Comparison of ENCODE assay signal across 24 cellular contexts in the genomic region with DNA sequence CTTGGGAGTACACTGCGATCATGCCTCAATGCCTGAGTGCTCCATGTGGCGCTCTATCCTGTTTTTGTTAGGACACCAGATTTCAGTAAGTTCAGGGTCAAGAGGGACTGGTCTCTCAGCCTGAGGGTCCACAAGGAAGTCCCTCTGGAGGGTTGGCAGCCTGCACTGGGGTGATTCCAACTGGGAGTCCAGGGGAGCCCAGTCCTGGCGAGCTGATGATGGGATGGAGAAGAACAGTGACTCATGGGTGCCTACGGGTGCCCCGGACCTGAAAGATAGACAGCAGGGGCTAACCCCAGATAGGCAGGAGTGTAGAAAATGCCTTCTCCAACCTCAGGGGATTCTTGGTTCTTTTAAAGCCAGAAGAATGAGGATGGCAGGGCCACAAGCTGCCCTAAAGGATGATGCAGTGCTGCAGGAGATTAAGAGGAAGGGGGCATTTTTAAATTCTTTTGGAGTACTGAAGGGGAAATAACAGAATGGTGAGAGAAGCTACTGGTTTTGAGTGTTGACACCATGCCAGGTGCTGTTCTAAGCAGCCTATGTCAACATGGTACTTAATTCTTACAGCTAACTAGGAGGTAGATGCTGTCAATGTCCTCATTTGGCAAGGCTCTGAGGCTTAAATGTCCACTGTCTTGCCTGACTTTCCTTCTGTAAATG.
"Had no signal": no experiment of that assay in that cellular context is flagged by ENCODE, and none has a peak within 500 bp of the region (broad histone marks: within the 10 kb centered on the region; RNA-seq: fewer than 3 reads in every experiment).

No MANE protein-coding gene starts in this region.

- H3K36me3 Mint-ChIP-seq: activated naive CD4-positive, alpha-beta T cell treated with anti-CD3 and anti-CD28 coated beads, Interleukin-2, amount 10 ng/mL, durations not matched to agents 7 days and 5 days; mesothelial cell of epicardium; naive B cell had no signal

- H3K9me3 Mint-ChIP-seq: activated CD4-positive, alpha-beta T cell treated with anti-CD3 and anti-CD28 coated beads, Interleukin-2, amount 10 ng/mL, durations not matched to agents 24 days and 14 days; activated CD8-positive, alpha-beta T cell treated with anti-CD3 and anti-CD28 coated beads for 36 hours; activated naive CD4-positive, alpha-beta T cell treated with anti-CD3 and anti-CD28 coated beads, Interleukin-2, amount 10 ng/mL, durations not matched to agents 7 days and 5 days; activated naive CD8-positive, alpha-beta T cell treated with anti-CD3 and anti-CD28 coated beads, Interleukin-2, amount 50 U/mL, for 24 hours; activated T-cell treated with anti-CD3 and anti-CD28 coated beads, Interleukin-2, amount 50 U/mL, for 24 hours; effector memory CD8-positive, alpha-beta T cell; mesothelial cell of epicardium; naive B cell; T-helper 1 cell treated with Interleukin-12 subunit alpha and Interleukin-12 subunit beta and Interleukin-4 antibody, amounts not matched to agents 30 μg/mL and 1 μg/mL, for 36 hours had no signal

- H3K36me3 ChIP-seq: breast epithelium, ovary, tibial artery had no signal

- H3K27me3 ChIP-seq: breast epithelium, hepatocyte, ovary, tibial artery had no signal

- H3K9me3 ChIP-seq: breast epithelium, ovary, psoas muscle, tibial artery had no signal

- H3K27ac Mint-ChIP-seq: activated CD4-positive, alpha-beta T cell treated with anti-CD3 and anti-CD28 coated beads, Interleukin-2, amount 10 ng/mL, durations not matched to agents 24 days and 14 days; activated CD8-positive, alpha-beta T cell treated with anti-CD3 and anti-CD28 coated beads for 36 hours; activated naive CD4-positive, alpha-beta T cell treated with anti-CD3 and anti-CD28 coated beads, Interleukin-2, amount 10 ng/mL, durations not matched to agents 7 days and 5 days; activated naive CD8-positive, alpha-beta T cell treated with anti-CD3 and anti-CD28 coated beads, Interleukin-2, amount 50 U/mL, for 24 hours; activated T-cell treated with anti-CD3 and anti-CD28 coated beads, Interleukin-2, amount 50 U/mL, for 24 hours; mesothelial cell of epicardium; T-helper 1 cell treated with Interleukin-12 subunit alpha and Interleukin-12 subunit beta and Interleukin-4 antibody, amounts not matched to agents 30 μg/mL and 1 μg/mL, for 36 hours had no signal

- ATAC-seq: activated CD8-positive, alpha-beta T cell treated with anti-CD3 and anti-CD28 coated beads for 36 hours; activated naive CD8-positive, alpha-beta T cell treated with anti-CD3 and anti-CD28 coated beads, Interleukin-2, amount 50 U/mL, for 24 hours; effector memory CD8-positive, alpha-beta T cell; left colon; psoas muscle; right cardiac atrium; stimulated activated naive CD8-positive, alpha-beta T cell treated with anti-CD3 and anti-CD28 coated beads, Interleukin-15, Interleukin-2, amounts not matched to agents 100 U/mL and 50 U/mL, for 24 hours had no signal

- H3K4me1 ChIP-seq: breast epithelium, psoas muscle, tibial artery had no signal

- H3K4me3 Mint-ChIP-seq: activated CD4-positive, alpha-beta T cell treated with anti-CD3 and anti-CD28 coated beads, Interleukin-2, amount 10 ng/mL, durations not matched to agents 24 days and 14 days; activated CD8-positive, alpha-beta T cell treated with anti-CD3 and anti-CD28 coated beads for 36 hours; activated naive CD4-positive, alpha-beta T cell treated with anti-CD3 and anti-CD28 coated beads, Interleukin-2, amount 10 ng/mL, durations not matched to agents 7 days and 5 days; activated naive CD8-positive, alpha-beta T cell treated with anti-CD3 and anti-CD28 coated beads, Interleukin-2, amount 50 U/mL, for 24 hours; activated T-cell treated with anti-CD3 and anti-CD28 coated beads, Interleukin-2, amount 50 U/mL, for 24 hours; effector memory CD8-positive, alpha-beta T cell; mesothelial cell of epicardium; T-helper 1 cell treated with Interleukin-12 subunit alpha and Interleukin-12 subunit beta and Interleukin-4 antibody, amounts not matched to agents 30 μg/mL and 1 μg/mL, for 36 hours had no signal

- DNase-seq: activated CD4-positive, alpha-beta T cell treated with anti-CD3 and anti-CD28 coated beads, Interleukin-2, amount 10 ng/mL, durations not matched to agents 24 days and 14 days; activated CD8-positive, alpha-beta T cell treated with anti-CD3 and anti-CD28 coated beads for 36 hours; activated effector memory CD4-positive, alpha-beta T cell treated with Interleukin-2 at 50 U/mL for 16 hours; activated naive CD4-positive, alpha-beta T cell treated with anti-CD3 and anti-CD28 coated beads, Interleukin-2, amount 10 ng/mL, durations not matched to agents 7 days and 5 days; activated naive CD8-positive, alpha-beta T cell treated with anti-CD3 and anti-CD28 coated beads, Interleukin-2, amount 50 U/mL, for 24 hours; activated T-cell treated with anti-CD3 and anti-CD28 coated beads, Interleukin-2, amount 50 U/mL, for 24 hours; aorta; dermis blood vessel endothelial cell; effector memory CD8-positive, alpha-beta T cell; foreskin fibroblast; left colon; naive B cell; ovary; psoas muscle; right cardiac atrium; stimulated activated naive CD8-positive, alpha-beta T cell treated with anti-CD3 and anti-CD28 coated beads, Interleukin-15, Interleukin-2, amounts not matched to agents 100 U/mL and 50 U/mL, for 24 hours; substantia nigra; tibial artery had no signal

- H3K4me1 Mint-ChIP-seq: activated CD4-positive, alpha-beta T cell treated with anti-CD3 and anti-CD28 coated beads, Interleukin-2, amount 10 ng/mL, durations not matched to agents 24 days and 14 days; activated naive CD4-positive, alpha-beta T cell treated with anti-CD3 and anti-CD28 coated beads, Interleukin-2, amount 10 ng/mL, durations not matched to agents 7 days and 5 days; activated naive CD8-positive, alpha-beta T cell treated with anti-CD3 and anti-CD28 coated beads, Interleukin-2, amount 50 U/mL, for 24 hours; mesothelial cell of epicardium; naive B cell had no signal

- H3K4me3 ChIP-seq: breast epithelium, hepatocyte, lung, ovary, psoas muscle, skin epidermis, tibial artery had no signal

- H3K27me3 Mint-ChIP-seq: activated CD8-positive, alpha-beta T cell treated with anti-CD3 and anti-CD28 coated beads for 36 hours had no signal
